ENCODE assay signal across 10 cellular contexts in genomic region chrX:119655125-119655524, GRCh38. TPM values are rescaled to one million over a fixed set of nuclear protein-coding genes. Genes with fewer than 3 reads are reported as not detected.
DNase-seq lines count a peak whose midpoint lies in the region; ATAC-seq and TF ChIP-seq lines count a peak whose summit lies in the region.
"Had no signal": no experiment of that assay in that cellular context is flagged by ENCODE, and none has a peak within 500 bp of the region (broad histone marks: within the 10 kb centered on the region; RNA-seq: fewer than 3 reads in every experiment).

No MANE protein-coding gene starts in this region.

- no peaks in the 10 kb centered on the region for H3K9me3 ChIP-seq in tibial artery

- no peaks in the 10 kb centered on the region for H3K9me3 Mint-ChIP-seq in activated naive CD4-positive, alpha-beta T cell treated with anti-CD3 and anti-CD28 coated beads for 36 hours
- H3K9me3 Mint-ChIP-seq in stimulated activated memory B cell treated with anti-CD40 and anti-IgM and Interleukin-4, amounts not matched to agents 10 μg/mL and 1 μg/mL and 100 μg/mL, for 72 hours = no peaks in the 10 kb centered on the region

- no peak for TF ChIP-seq CTCF in tibial artery (IDR thresholded peaks at IDR 0.05)

- peaks cover 14% of the 10 kb centered on the region for H3K4me1 ChIP-seq in ACC112 (ENCODE audit: control insufficient read depth, insufficient read depth, low read length, unreplicated experiment)
- H3K4me1 ChIP-seq in tibial artery = no peaks in the 10 kb centered on the region

- DNase-seq in activated naive CD4-positive, alpha-beta T cell treated with anti-CD3 and anti-CD28 coated beads for 36 hours = peak; percentile 72
- peak; percentile 10 for DNase-seq in left kidney (ENCODE audit: low read depth, low spot score)
- no peak for DNase-seq in NCI-H2196 treated with DMSO at 0.1 percent for 48 hours (lab: John Stamatoyannopoulos, UW; ENCODE audit: unreplicated experiment)
- DNase-seq in tibial artery = no peak
- DNase-seq in NCI-H345 treated with DMSO at 0.1 percent for 48 hours (lab: John Stamatoyannopoulos, UW; ENCODE audit: unreplicated experiment) = no peak
- DNase-seq: DND-41 had no signal

- no peaks in the 10 kb centered on the region for H3K27me3 Mint-ChIP-seq in activated naive CD4-positive, alpha-beta T cell treated with anti-CD3 and anti-CD28 coated beads for 36 hours (ENCODE audit: low read depth)
- no peaks in the 10 kb centered on the region for H3K27me3 Mint-ChIP-seq in stimulated activated memory B cell treated with anti-CD40 and anti-IgM and Interleukin-4, amounts not matched to agents 10 μg/mL and 1 μg/mL and 100 μg/mL, for 72 hours

- H3K27ac ChIP-seq in ACC112 (ENCODE audit: low read depth, low read length) (peak overlapping the region; percentile 53; the same call in 1 of the 2 replicates), tibial artery (no peak overlapping the region)
- H3K27ac ChIP-seq: VCaP had no signal

- no peaks in the 10 kb centered on the region for H3K27me3 ChIP-seq in ACC112 (ENCODE audit: insufficient read depth, low read length)
- H3K27me3 ChIP-seq in tibial artery = no peaks in the 10 kb centered on the region

- ATAC-seq in stimulated activated memory B cell treated with anti-CD40 and anti-IgM and Interleukin-4, amounts not matched to agents 10 μg/mL and 1 μg/mL and 100 μg/mL, for 72 hours = no peak

- H3K4me1 Mint-ChIP-seq in activated naive CD4-positive, alpha-beta T cell treated with anti-CD3 and anti-CD28 coated beads for 36 hours (ENCODE audit: low read depth) = peaks cover 39% of the 10 kb centered on the region
- peaks cover 13% of the 10 kb centered on the region for H3K4me1 Mint-ChIP-seq in stimulated activated memory B cell treated with anti-CD40 and anti-IgM and Interleukin-4, amounts not matched to agents 10 μg/mL and 1 μg/mL and 100 μg/mL, for 72 hours

- H3K4me3 ChIP-seq in ACC112 (ENCODE audit: low read depth, low read length) = no peak overlapping the region
- no peak overlapping the region for H3K4me3 ChIP-seq in tibial artery

- H3K4me3 Mint-ChIP-seq in activated naive CD4-positive, alpha-beta T cell treated with anti-CD3 and anti-CD28 coated beads for 36 hours = peak overlapping the region; percentile 10
- H3K4me3 Mint-ChIP-seq in stimulated activated memory B cell treated with anti-CD40 and anti-IgM and Interleukin-4, amounts not matched to agents 10 μg/mL and 1 μg/mL and 100 μg/mL, for 72 hours = no peak overlapping the region

- H3K27ac Mint-ChIP-seq in activated naive CD4-positive, alpha-beta T cell treated with anti-CD3 and anti-CD28 coated beads for 36 hours = peak overlapping the region; percentile 79
- peak overlapping the region; percentile 18 for H3K27ac Mint-ChIP-seq in stimulated activated memory B cell treated with anti-CD40 and anti-IgM and Interleukin-4, amounts not matched to agents 10 μg/mL and 1 μg/mL and 100 μg/mL, for 72 hours

- no peak overlapping the region for H2AFZ ChIP-seq in ACC112 (ENCODE audit: low read length, unreplicated experiment)

- intact Hi-C loops in activated naive CD4-positive, alpha-beta T cell treated with anti-CD3 and anti-CD28 coated beads for 36 hours (cut with micrococcal nuclease) = loop anchor here (2.0 kb wide), 1 partner anchor 76 kb away; no protein-coding TSS in a partner anchor
- intact Hi-C loops in tibial artery (cut with DNase I; ENCODE audit: low total_unique reads) = no loop called here

- H3K79me2 ChIP-seq in ACC112 (ENCODE audit: control insufficient read depth, insufficient read depth, low read length, unreplicated experiment) = no peaks in the 10 kb centered on the region

- H3K36me3 Mint-ChIP-seq in activated naive CD4-positive, alpha-beta T cell treated with anti-CD3 and anti-CD28 coated beads for 36 hours (ENCODE audit: low read depth) = peaks cover 28% of the 10 kb centered on the region
- peaks cover 39% of the 10 kb centered on the region for H3K36me3 Mint-ChIP-seq in stimulated activated memory B cell treated with anti-CD40 and anti-IgM and Interleukin-4, amounts not matched to agents 10 μg/mL and 1 μg/mL and 100 μg/mL, for 72 hours

- CTCF ChIA-PET in activated naive CD4-positive, alpha-beta T cell treated with anti-CD3 and anti-CD28 coated beads for 36 hours (lab: Charles Lee) = interaction anchor here (0.7 to 1.3 kb wide), 2 partner anchors 30 to 132 kb away, joined by 3 to 4 read pairs; no protein-coding TSS in a partner anchor

- no peaks in the 10 kb centered on the region for H3K36me3 ChIP-seq in ACC112 (ENCODE audit: insufficient read depth, low read length)
- peaks cover 0 to 8% (median 0%) of the 10 kb centered on the region in 3 donors for H3K36me3 ChIP-seq in tibial artery

TF ChIP-seq in PFSK-1, 5 proteins besides CTCF, POLR2A, EP300 and RAD21:
- TF ChIP-seq REST (IDR thresholded peaks at IDR 0.05; ENCODE audit: insufficient read depth in 1 of 2, low read depth in 2 of 2, low read length in 2 of 2) = no peak
- TF ChIP-seq FOXP2 (optimal IDR thresholded peaks at IDR 0.05; ENCODE audit: borderline replicate concordance, extremely low read depth, extremely low read length, insufficient read depth) = peak; percentile 99
- no peak for TF ChIP-seq POLR2AphosphoS5 (IDR thresholded peaks at IDR 0.05; ENCODE audit: low read depth, low read length)
- TF ChIP-seq TAF1 (IDR thresholded peaks at IDR 0.05; ENCODE audit: borderline replicate concordance, insufficient read depth, low read length) = 0 out of 2 replicates have a peak, but pooled peaks have one; percentile 12
- TF ChIP-seq SIN3A (IDR thresholded peaks at IDR 0.05; ENCODE audit: borderline replicate concordance, insufficient read depth, low read length) = no peak
TF ChIP-seq in PFSK-1: peak in this region for 2.

RNA-seq across cellular contexts. Expression of gene SEPTIN6, which starts 37.8 kb away (rescaled TPM):
- polyA plus RNA-seq in PFSK-1 (2012; ENCODE audit: insufficient read length, low read depth) = 99.3 TPM
- total RNA-seq in activated naive CD4-positive, alpha-beta T cell treated with anti-CD3 and anti-CD28 coated beads for 36 hours = 100 to 1,000 TPM; 137 to 143 TPM

RNA-seq across cellular contexts. Expression of gene NKRF, which starts 48.9 kb away (rescaled TPM):
- 12.7 TPM for polyA plus RNA-seq in PFSK-1 (2012; ENCODE audit: insufficient read length, low read depth)
- 10 to 100 TPM; 15.8 to 17.0 TPM for total RNA-seq in activated naive CD4-positive, alpha-beta T cell treated with anti-CD3 and anti-CD28 coated beads for 36 hours

Comparison
In these comparisons a context has a peak if more than half of its experiments do, and no peak if none do; other contexts are left out.
1. DNase-seq: peak in activated naive CD4-positive, alpha-beta T cell treated with anti-CD3 and anti-CD28 coated beads for 36 hours (single experiment) and left kidney (single experiment); none in NCI-H2196 treated with DMSO at 0.1 percent for 48 hours (single experiment), tibial artery (0 of 2) and NCI-H345 treated with DMSO at 0.1 percent for 48 hours (single experiment).